Comparison of ENCODE assay signal across 1 cellular context in genomic region chr19:1747285-1748114, GRCh38.
TF ChIP-seq lines count a peak whose summit lies in the region.

No MANE protein-coding gene starts in this region.

TF ChIP-seq in K562, 482 proteins besides CTCF, POLR2A, EP300 and RAD21 (continued from another document and continues in another):
- TF ChIP-seq KDM4B (IDR thresholded peaks at IDR 0.05; ENCODE audit: borderline replicate concordance in 2 of 2, low read depth in 1 of 2) (peak in 1 of 2 experiments; percentile 70; a peak in 1 of 4 replicates), YY1 (IDR thresholded peaks at IDR 0.05; ENCODE audit: borderline replicate concordance in 1 of 3, control insufficient read depth in 1 of 3, extremely low read depth in 1 of 3, insufficient read depth in 3 of 3, insufficient read length in 1 of 3, insufficient replicate concordance in 2 of 3, low read depth in 1 of 3, low read length in 2 of 3) (peak in 2 of 3 experiments; percentile 39 to 70), DMBX1 (CRISPR knock-in tag; IDR thresholded peaks at IDR 0.05; ENCODE audit: borderline replicate concordance) (no peak), ZFP36 (IDR thresholded peaks at IDR 0.05; ENCODE audit: low read depth, low read length, partially characterized antibody) (peak; percentile 56), ZNF740 (CRISPR knock-in tag; IDR thresholded peaks at IDR 0.05) (peak; percentile 98), ZNF740 (tag; IDR thresholded peaks at IDR 0.05) (peak in 1 of 2 experiments; percentile 90; a peak in 2 of 4 replicates), ZBTB7A (IDR thresholded peaks at IDR 0.05; ENCODE audit: borderline replicate concordance, control insufficient read depth, low read depth, low read length) (peak; percentile 73), NFIC (IDR thresholded peaks at IDR 0.05) (peak; percentile 80), GABPB1 (CRISPR knock-in tag; IDR thresholded peaks at IDR 0.05) (peak; percentile 13; the same call in 1 of the 2 replicates), L3MBTL2 (IDR thresholded peaks at IDR 0.05) (no peak), ZNF24 (IDR thresholded peaks at IDR 0.05) (no peak), MAZ (CRISPR knock-in tag; conservative IDR thresholded peaks at IDR 0.05 in 1 of 2, IDR thresholded peaks at IDR 0.05 in 1 of 2) (peak; percentile 82 to 96; a peak in 3 of 4 replicates), ZNF589 (CRISPR knock-in tag; IDR thresholded peaks at IDR 0.05; ENCODE audit: low read depth) (peak; percentile 75), SMAD1 (IDR thresholded peaks at IDR 0.05; ENCODE audit: low read depth, low read length, partially characterized antibody) (peak; percentile 17), DPF2 (IDR thresholded peaks at IDR 0.05) (peak; percentile 87), DEAF1 (CRISPR knock-in tag; IDR thresholded peaks at IDR 0.05) (0 out of 2 replicates have a peak, but pooled peaks have one; percentile 27), CTBP1 (IDR thresholded peaks at IDR 0.05; ENCODE audit: borderline replicate concordance) (peak; percentile 71), ZNF140 (CRISPR knock-in tag; IDR thresholded peaks at IDR 0.05) (no peak), NEUROD1 (IDR thresholded peaks at IDR 0.05; ENCODE audit: borderline replicate concordance, low read depth, low read length, partially characterized antibody) (peak; percentile 58), ATF7 (IDR thresholded peaks at IDR 0.05) (peak; percentile 46; the same call in 1 of the 2 replicates), CHD2 (IDR thresholded peaks at IDR 0.05; ENCODE audit: low read depth, low read length) (peak; percentile 56; the same call in 1 of the 2 replicates), TCF7L2 (IDR thresholded peaks at IDR 0.05; ENCODE audit: low read depth, low read length) (no peak), DACH1 (IDR thresholded peaks at IDR 0.05; ENCODE audit: partially characterized antibody) (peak; percentile 46), ZBTB33 (CRISPR knock-in tag; IDR thresholded peaks at IDR 0.05) (peak; percentile 40; the same call in 1 of the 2 replicates), ZNF175 (CRISPR knock-in tag; IDR thresholded peaks at IDR 0.05; ENCODE audit: low read depth) (peak; percentile 22; the same call in 1 of the 2 replicates), FOXA3 (CRISPR knock-in tag; conservative IDR thresholded peaks at IDR 0.05 in 1 of 2, IDR thresholded peaks at IDR 0.05 in 1 of 2) (0 out of 4 replicates have a peak, but pooled peaks of 1 of the 2 experiments have one; percentile 36), ZNF444 (CRISPR knock-in tag; IDR thresholded peaks at IDR 0.05) (peak; percentile 92), PHF21A (IDR thresholded peaks at IDR 0.05; ENCODE audit: borderline replicate concordance, low read depth) (peak; percentile 37; the same call in 1 of the 2 replicates), CBFA2T2 (conservative IDR thresholded peaks at IDR 0.05) (0 out of 2 replicates have a peak, but pooled peaks have one; percentile 17), FOS (IDR thresholded peaks at IDR 0.05; ENCODE audit: extremely low read depth, insufficient read length) (peak; percentile 28), CREB1 (IDR thresholded peaks at IDR 0.05) (peak; percentile 21; the same call in 1 of the 2 replicates), CREB1 (CRISPR knock-in tag; IDR thresholded peaks at IDR 0.05) (peak; percentile 56; the same call in 1 of the 2 replicates), RCOR1 (IDR thresholded peaks at IDR 0.05; ENCODE audit: borderline replicate concordance in 1 of 2, low read depth in 2 of 2, low read length in 2 of 2) (peak in 1 of 2 experiments; percentile 84; a peak in 2 of 4 replicates), GATAD2A (IDR thresholded peaks at IDR 0.05) (0 out of 2 replicates have a peak, but pooled peaks have one; percentile 9), TOE1 (IDR thresholded peaks at IDR 0.05; ENCODE audit: borderline replicate concordance) (peak; percentile 45; the same call in 1 of the 2 replicates), TOE1 (CRISPR knock-in tag; IDR thresholded peaks at IDR 0.05; ENCODE audit: borderline replicate concordance, low read depth) (no peak), TBP (optimal IDR thresholded peaks at IDR 0.05; ENCODE audit: low read depth, low read length) (peak; percentile 72), TAF1 (IDR thresholded peaks at IDR 0.05; ENCODE audit: control insufficient read depth, extremely low read depth, insufficient read depth, low read length, severe bottlenecking) (peak; percentile 58), NRF1 (conservative IDR thresholded peaks at IDR 0.05 in 1 of 2, IDR thresholded peaks at IDR 0.05 in 1 of 2) (peak in 1 of 2 experiments; percentile 37; a peak in 2 of 4 replicates), JUN (IDR thresholded peaks at IDR 0.05; ENCODE audit: borderline replicate concordance, low read depth, low read length) (peak; percentile 84; the same call in 1 of the 2 replicates), JUN (CRISPR knock-in tag; IDR thresholded peaks at IDR 0.05; ENCODE audit: borderline replicate concordance) (no peak; the same call in 1 of the 2 replicates), SIN3A (IDR thresholded peaks at IDR 0.05; ENCODE audit: borderline replicate concordance in 2 of 2, control insufficient read depth in 1 of 2, low read depth in 2 of 2, low read length in 2 of 2) (0 out of 4 replicates have a peak, but pooled peaks of 1 of the 2 experiments have one; percentile 27), TARDBP (IDR thresholded peaks at IDR 0.05) (0 out of 2 replicates have a peak, but pooled peaks have one; percentile 8), MCM2 (IDR thresholded peaks at IDR 0.05; ENCODE audit: low read depth) (peak; percentile 85; the same call in 1 of the 2 replicates), RFX1 (IDR thresholded peaks at IDR 0.05) (no peak), MTA1 (IDR thresholded peaks at IDR 0.05; ENCODE audit: borderline replicate concordance) (peak; percentile 60), KLF6 (CRISPR knock-in tag; IDR thresholded peaks at IDR 0.05; ENCODE audit: borderline replicate concordance) (no peak), RNF2 (IDR thresholded peaks at IDR 0.05) (peak; percentile 87; the same call in 1 of the 2 replicates), PYGO2 (tag; IDR thresholded peaks at IDR 0.05) (no peak), PML (IDR thresholded peaks at IDR 0.05; ENCODE audit: low read length) (no peak)
- TF ChIP-seq, protein P1, sequence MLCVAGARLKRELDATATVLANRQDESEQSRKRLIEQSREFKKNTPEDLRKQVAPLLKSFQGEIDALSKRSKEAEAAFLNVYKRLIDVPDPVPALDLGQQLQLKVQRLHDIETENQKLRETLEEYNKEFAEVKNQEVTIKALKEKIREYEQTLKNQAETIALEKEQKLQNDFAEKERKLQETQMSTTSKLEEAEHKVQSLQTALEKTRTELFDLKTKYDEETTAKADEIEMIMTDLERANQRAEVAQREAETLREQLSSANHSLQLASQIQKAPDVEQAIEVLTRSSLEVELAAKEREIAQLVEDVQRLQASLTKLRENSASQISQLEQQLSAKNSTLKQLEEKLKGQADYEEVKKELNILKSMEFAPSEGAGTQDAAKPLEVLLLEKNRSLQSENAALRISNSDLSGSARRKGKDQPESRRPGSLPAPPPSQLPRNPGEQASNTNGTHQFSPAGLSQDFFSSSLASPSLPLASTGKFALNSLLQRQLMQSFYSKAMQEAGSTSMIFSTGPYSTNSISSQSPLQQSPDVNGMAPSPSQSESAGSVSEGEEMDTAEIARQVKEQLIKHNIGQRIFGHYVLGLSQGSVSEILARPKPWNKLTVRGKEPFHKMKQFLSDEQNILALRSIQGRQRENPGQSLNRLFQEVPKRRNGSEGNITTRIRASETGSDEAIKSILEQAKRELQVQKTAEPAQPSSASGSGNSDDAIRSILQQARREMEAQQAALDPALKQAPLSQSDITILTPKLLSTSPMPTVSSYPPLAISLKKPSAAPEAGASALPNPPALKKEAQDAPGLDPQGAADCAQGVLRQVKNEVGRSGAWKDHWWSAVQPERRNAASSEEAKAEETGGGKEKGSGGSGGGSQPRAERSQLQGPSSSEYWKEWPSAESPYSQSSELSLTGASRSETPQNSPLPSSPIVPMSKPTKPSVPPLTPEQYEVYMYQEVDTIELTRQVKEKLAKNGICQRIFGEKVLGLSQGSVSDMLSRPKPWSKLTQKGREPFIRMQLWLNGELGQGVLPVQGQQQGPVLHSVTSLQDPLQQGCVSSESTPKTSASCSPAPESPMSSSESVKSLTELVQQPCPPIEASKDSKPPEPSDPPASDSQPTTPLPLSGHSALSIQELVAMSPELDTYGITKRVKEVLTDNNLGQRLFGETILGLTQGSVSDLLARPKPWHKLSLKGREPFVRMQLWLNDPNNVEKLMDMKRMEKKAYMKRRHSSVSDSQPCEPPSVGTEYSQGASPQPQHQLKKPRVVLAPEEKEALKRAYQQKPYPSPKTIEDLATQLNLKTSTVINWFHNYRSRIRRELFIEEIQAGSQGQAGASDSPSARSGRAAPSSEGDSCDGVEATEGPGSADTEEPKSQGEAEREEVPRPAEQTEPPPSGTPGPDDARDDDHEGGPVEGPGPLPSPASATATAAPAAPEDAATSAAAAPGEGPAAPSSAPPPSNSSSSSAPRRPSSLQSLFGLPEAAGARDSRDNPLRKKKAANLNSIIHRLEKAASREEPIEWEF (CRISPR knock-in tag; IDR thresholded peaks at IDR 0.05): no peak
- TF ChIP-seq, protein P2, sequence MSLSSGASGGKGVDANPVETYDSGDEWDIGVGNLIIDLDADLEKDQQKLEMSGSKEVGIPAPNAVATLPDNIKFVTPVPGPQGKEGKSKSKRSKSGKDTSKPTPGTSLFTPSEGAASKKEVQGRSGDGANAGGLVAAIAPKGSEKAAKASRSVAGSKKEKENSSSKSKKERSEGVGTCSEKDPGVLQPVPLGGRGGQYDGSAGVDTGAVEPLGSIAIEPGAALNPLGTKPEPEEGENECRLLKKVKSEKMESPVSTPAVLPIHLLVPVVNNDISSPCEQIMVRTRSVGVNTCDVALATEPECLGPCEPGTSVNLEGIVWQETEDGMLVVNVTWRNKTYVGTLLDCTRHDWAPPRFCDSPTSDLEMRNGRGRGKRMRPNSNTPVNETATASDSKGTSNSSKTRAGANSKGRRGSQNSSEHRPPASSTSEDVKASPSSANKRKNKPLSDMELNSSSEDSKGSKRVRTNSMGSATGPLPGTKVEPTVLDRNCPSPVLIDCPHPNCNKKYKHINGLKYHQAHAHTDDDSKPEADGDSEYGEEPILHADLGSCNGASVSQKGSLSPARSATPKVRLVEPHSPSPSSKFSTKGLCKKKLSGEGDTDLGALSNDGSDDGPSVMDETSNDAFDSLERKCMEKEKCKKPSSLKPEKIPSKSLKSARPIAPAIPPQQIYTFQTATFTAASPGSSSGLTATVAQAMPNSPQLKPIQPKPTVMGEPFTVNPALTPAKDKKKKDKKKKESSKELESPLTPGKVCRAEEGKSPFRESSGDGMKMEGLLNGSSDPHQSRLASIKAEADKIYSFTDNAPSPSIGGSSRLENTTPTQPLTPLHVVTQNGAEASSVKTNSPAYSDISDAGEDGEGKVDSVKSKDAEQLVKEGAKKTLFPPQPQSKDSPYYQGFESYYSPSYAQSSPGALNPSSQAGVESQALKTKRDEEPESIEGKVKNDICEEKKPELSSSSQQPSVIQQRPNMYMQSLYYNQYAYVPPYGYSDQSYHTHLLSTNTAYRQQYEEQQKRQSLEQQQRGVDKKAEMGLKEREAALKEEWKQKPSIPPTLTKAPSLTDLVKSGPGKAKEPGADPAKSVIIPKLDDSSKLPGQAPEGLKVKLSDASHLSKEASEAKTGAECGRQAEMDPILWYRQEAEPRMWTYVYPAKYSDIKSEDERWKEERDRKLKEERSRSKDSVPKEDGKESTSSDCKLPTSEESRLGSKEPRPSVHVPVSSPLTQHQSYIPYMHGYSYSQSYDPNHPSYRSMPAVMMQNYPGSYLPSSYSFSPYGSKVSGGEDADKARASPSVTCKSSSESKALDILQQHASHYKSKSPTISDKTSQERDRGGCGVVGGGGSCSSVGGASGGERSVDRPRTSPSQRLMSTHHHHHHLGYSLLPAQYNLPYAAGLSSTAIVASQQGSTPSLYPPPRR (CRISPR knock-in tag; IDR thresholded peaks at IDR 0.05; ENCODE audit: borderline replicate concordance): 0 out of 2 replicates have a peak, but pooled peaks have one; percentile 52
- TF ChIP-seq, protein P3, sequence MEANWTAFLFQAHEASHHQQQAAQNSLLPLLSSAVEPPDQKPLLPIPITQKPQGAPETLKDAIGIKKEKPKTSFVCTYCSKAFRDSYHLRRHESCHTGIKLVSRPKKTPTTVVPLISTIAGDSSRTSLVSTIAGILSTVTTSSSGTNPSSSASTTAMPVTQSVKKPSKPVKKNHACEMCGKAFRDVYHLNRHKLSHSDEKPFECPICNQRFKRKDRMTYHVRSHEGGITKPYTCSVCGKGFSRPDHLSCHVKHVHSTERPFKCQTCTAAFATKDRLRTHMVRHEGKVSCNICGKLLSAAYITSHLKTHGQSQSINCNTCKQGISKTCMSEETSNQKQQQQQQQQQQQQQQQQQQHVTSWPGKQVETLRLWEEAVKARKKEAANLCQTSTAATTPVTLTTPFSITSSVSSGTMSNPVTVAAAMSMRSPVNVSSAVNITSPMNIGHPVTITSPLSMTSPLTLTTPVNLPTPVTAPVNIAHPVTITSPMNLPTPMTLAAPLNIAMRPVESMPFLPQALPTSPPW (CRISPR knock-in tag; IDR thresholded peaks at IDR 0.05): peak; percentile 97
